ENCODE assay signal across 17 cellular contexts in the genomic region with DNA sequence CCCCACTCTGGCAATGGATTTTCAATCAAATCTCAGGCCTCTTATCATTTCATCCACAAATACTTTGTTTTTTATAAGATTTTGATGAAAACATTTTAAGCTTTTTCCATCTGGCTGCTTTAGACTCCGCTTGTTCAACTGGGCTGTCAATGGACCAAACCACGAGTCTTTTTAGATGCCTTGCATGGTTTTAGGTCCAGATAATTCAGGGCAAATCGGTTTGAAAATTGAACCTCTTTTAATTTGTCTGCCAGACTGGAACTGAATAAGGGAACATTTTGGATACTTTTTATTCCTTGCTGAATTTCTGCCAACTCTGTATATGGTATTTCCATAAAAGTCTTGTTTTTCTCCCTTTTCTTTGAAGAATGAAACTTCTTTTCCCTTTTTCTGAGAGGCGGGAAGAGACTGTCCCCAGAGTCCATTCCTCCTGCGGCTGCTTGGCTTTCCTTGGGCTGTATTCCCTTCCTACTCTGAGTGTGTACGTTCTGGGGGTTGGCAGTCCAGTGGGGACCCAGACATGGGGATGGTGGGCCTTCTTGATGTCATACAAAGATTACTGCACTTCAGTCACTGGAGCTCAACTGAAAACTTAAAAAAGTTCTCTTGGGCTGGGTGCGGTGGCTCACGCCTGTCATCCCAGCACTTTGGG. TPM values are rescaled to one million over a fixed set of nuclear protein-coding genes. Genes with fewer than 3 reads are reported as not detected.
A peak's percentile ranks its signal among the peaks of the same experiment; 100 is the strongest.
DNase-seq lines count a peak whose midpoint lies in the region; ATAC-seq and TF ChIP-seq lines count a peak whose summit lies in the region.
"Had no signal": no experiment of that assay in that cellular context is flagged by ENCODE, and none has a peak within 500 bp of the region (broad histone marks: within the 10 kb centered on the region; RNA-seq: fewer than 3 reads in every experiment).

No MANE protein-coding gene starts in this region.

- H3K9me3 ChIP-seq in breast epithelium (no peaks in the 10 kb centered on the region), mammary epithelial cell (replicated peaks; ENCODE audit: insufficient read depth, low read length) (no peaks in the 10 kb centered on the region), left ventricle myocardium inferior (replicated peaks) (no peaks in the 10 kb centered on the region), uterus (no peaks in the 10 kb centered on the region)

- H3K36me3 ChIP-seq in breast epithelium (no peaks in the 10 kb centered on the region), mammary epithelial cell (ENCODE audit: insufficient read depth, low read length) (no peaks in the 10 kb centered on the region), left ventricle myocardium inferior (no peaks in the 10 kb centered on the region), uterus (no peaks in the 10 kb centered on the region)

- no peaks in the 10 kb centered on the region for H3K36me3 Mint-ChIP-seq in natural killer cell treated with Interleukin-12 subunit alpha and Interleukin-12 subunit beta and Interleukin-15 and Interleukin-18, amount 100 ng/mL, for 72 hours

- TF ChIP-seq POLR2A in breast epithelium (IDR thresholded peaks at IDR 0.05) (no peak), uterus (IDR thresholded peaks at IDR 0.05) (no peak)

- H2AFZ ChIP-seq in mammary epithelial cell (ENCODE audit: low read depth, low read length): no peak overlapping the region

- in situ Hi-C loops in mammary epithelial cell (cut with MboI; ENCODE audit: low sequenced_read_pairs in 2 of 2): no loop called here

- H3K9me3 Mint-ChIP-seq in natural killer cell treated with Interleukin-12 subunit alpha and Interleukin-12 subunit beta and Interleukin-15 and Interleukin-18, amount 100 ng/mL, for 72 hours: no peaks in the 10 kb centered on the region
- H3K9me3 Mint-ChIP-seq: activated T-cell treated with anti-CD3 and anti-CD28 coated beads, Interleukin-2, amount 50 U/mL, for 4 hours had no signal

- no peak for DNase-seq in breast epithelium (ENCODE audit: low spot score in 2 of 2)
- DNase-seq in mammary epithelial cell: no peak
- no peak for DNase-seq in left ventricle myocardium inferior
- DNase-seq in sciatic nerve (ENCODE audit: low spot score): no peak
- no peak for DNase-seq in uterus
- DNase-seq in natural killer cell treated with Interleukin-12 subunit alpha and Interleukin-12 subunit beta and Interleukin-15 and Interleukin-18, amount 100 ng/mL, for 72 hours (ENCODE audit: low spot score): no peak
- no peak for DNase-seq in LoVo (ENCODE audit: low spot score)
- DNase-seq in hypothalamus (lab: John Stamatoyannopoulos, UW): no peak
- DNase-seq: 8988T; activated T-cell treated with anti-CD3 and anti-CD28 coated beads, Interleukin-2, amount 50 U/mL, for 4 hours; DMS79; Kasumi-1; NCI-H1436 treated with DMSO at 0.1 percent for 48 hours; NCI-H2227 treated with DMSO at 0.1 percent for 48 hours; SHP77 had no signal

- ATAC-seq in sciatic nerve: peak; percentile 69
- no peak for ATAC-seq in natural killer cell treated with Interleukin-12 subunit alpha and Interleukin-12 subunit beta and Interleukin-15 and Interleukin-18, amount 100 ng/mL, for 72 hours
- ATAC-seq: activated T-cell treated with anti-CD3 and anti-CD28 coated beads, Interleukin-2, amount 50 U/mL, for 4 hours had no signal

- H3K79me2 ChIP-seq in mammary epithelial cell (ENCODE audit: insufficient read depth, low read length): no peaks in the 10 kb centered on the region

- TF ChIP-seq CTCF in breast epithelium (IDR thresholded peaks at IDR 0.05) (no peak), mammary epithelial cell (conservative IDR thresholded peaks at IDR 0.05 in 1 of 2, IDR thresholded peaks at IDR 0.05 in 1 of 2; ENCODE audit: extremely low read depth in 1 of 2, insufficient read depth in 1 of 2, low read depth in 1 of 2, low read length in 2 of 2) (no peak), left ventricle myocardium inferior (IDR thresholded peaks at IDR 0.05; ENCODE audit: borderline replicate concordance) (no peak), uterus (IDR thresholded peaks at IDR 0.05) (no peak)

- 76% methylated on average over 8 of the region's 8 CpGs for WGBS in mammary epithelial cell (ENCODE audit: low coverage, missing lambda C conversion rate)

- no peak overlapping the region for H3K4me2 ChIP-seq in mammary epithelial cell (ENCODE audit: insufficient read depth, low read depth, low read length)

- H3K27me3 Mint-ChIP-seq in natural killer cell treated with Interleukin-12 subunit alpha and Interleukin-12 subunit beta and Interleukin-15 and Interleukin-18, amount 100 ng/mL, for 72 hours: no peaks in the 10 kb centered on the region
- H3K27me3 Mint-ChIP-seq: activated naive CD8-positive, alpha-beta T cell had no signal

- H3K4me1 Mint-ChIP-seq in natural killer cell treated with Interleukin-12 subunit alpha and Interleukin-12 subunit beta and Interleukin-15 and Interleukin-18, amount 100 ng/mL, for 72 hours (ENCODE audit: low read depth in 2 of 2): no peaks in the 10 kb centered on the region

- H4K20me1 ChIP-seq in mammary epithelial cell (ENCODE audit: insufficient read depth, low read length): no peaks in the 10 kb centered on the region

- no peak overlapping the region for H3K9ac ChIP-seq in mammary epithelial cell (ENCODE audit: insufficient read depth, low read length)

- H3K27ac Mint-ChIP-seq in natural killer cell treated with Interleukin-12 subunit alpha and Interleukin-12 subunit beta and Interleukin-15 and Interleukin-18, amount 100 ng/mL, for 72 hours: no peak overlapping the region
- H3K27ac Mint-ChIP-seq: activated naive CD8-positive, alpha-beta T cell had no signal

- dilution Hi-C loops in mammary epithelial cell (cut with HindIII; ENCODE audit: low sequenced_read_pairs): no loop called here

- H3K27me3 ChIP-seq in breast epithelium (no peaks in the 10 kb centered on the region), mammary epithelial cell (ENCODE audit: insufficient read depth, low read length) (no peaks in the 10 kb centered on the region), left ventricle myocardium inferior (ENCODE audit: low read depth) (no peaks in the 10 kb centered on the region), uterus (no peaks in the 10 kb centered on the region)

- BruUV-seq in mammary epithelial cell (replicated peaks; lab: Mats Ljungman, UMichigan): no TSS peak

- H3K4me3 Mint-ChIP-seq in natural killer cell treated with Interleukin-12 subunit alpha and Interleukin-12 subunit beta and Interleukin-15 and Interleukin-18, amount 100 ng/mL, for 72 hours: no peak overlapping the region
- H3K4me3 Mint-ChIP-seq: activated naive CD8-positive, alpha-beta T cell; activated T-cell treated with anti-CD3 and anti-CD28 coated beads, Interleukin-2, amount 50 U/mL, for 4 hours had no signal

- H3K4me1 ChIP-seq in breast epithelium: peaks cover 0 to 5% of the 10 kb centered on the region in 2 donors
- peaks cover 30% of the 10 kb centered on the region for H3K4me1 ChIP-seq in mammary epithelial cell (ENCODE audit: insufficient read depth, low read length)
- H3K4me1 ChIP-seq in left ventricle myocardium inferior: peaks cover 36% of the 10 kb centered on the region
- H3K4me1 ChIP-seq in uterus: no peaks in the 10 kb centered on the region

- intact Hi-C loops in breast epithelium (cut with DNase I; ENCODE audit: low total_unique reads): no loop called here
- intact Hi-C loops in mammary epithelial cell (cut with micrococcal nuclease): loop anchor here (5.0 kb wide), 3 partner anchors 46 to 121 kb away; a partner anchor contains a TSS
- intact Hi-C loops in left ventricle myocardium inferior (cut with micrococcal nuclease): no loop called here
- intact Hi-C loops in sciatic nerve (cut with DNase I): no loop called here
- intact Hi-C loops in uterus (cut with DNase I; ENCODE audit: low total_unique reads): no loop called here

- H3K27ac ChIP-seq in breast epithelium (peak overlapping the region; percentile 73 to 79), mammary epithelial cell (ENCODE audit: insufficient read depth, low read depth, low read length) (no peak overlapping the region), left ventricle myocardium inferior (replicated peaks) (peak overlapping the region; percentile 75), uterus (peak overlapping the region; percentile 61 to 84)
- H3K27ac ChIP-seq: C4-2B had no signal

- H3K4me3 ChIP-seq in breast epithelium: no peak overlapping the region
- no peak overlapping the region for H3K4me3 ChIP-seq in mammary epithelial cell (replicated peaks in 1 of 3; ENCODE audit: insufficient read depth in 1 of 3, low read depth in 2 of 3, low read length in 3 of 3)
- no peak overlapping the region for H3K4me3 ChIP-seq in left ventricle myocardium inferior
- H3K4me3 ChIP-seq in uterus: no peak overlapping the region

- CTCF ChIA-PET in mammary epithelial cell (lab: Charles Lee; ENCODE audit: low non-redundant PET): no interaction called here

RNA-seq across cellular contexts. Expression of a gene that starts 46.5 kb away (rescaled TPM):
- total RNA-seq in breast epithelium (100 to 1,000 TPM; 146 to 330 (median 195) TPM), mammary epithelial cell (100 to 1,000 TPM; 136 to 244 TPM), left ventricle myocardium inferior (67.9 TPM), sciatic nerve (419 TPM), uterus (100 to 1,000 TPM; 334 to 604 (median 452) TPM)
- polyA plus RNA-seq in mammary epithelial cell: 117 TPM
- 123 TPM for polyA minus RNA-seq in mammary epithelial cell
- under 1 TPM in 1 of 2 donors, not detected in 1; 0.50 TPM for total RNA-seq in natural killer cell treated with Interleukin-12 subunit alpha and Interleukin-12 subunit beta and Interleukin-15 and Interleukin-18, amount 100 ng/mL, for 72 hours

Comparison
In these comparisons a context has a peak if more than half of its experiments do, and no peak if none do; other contexts are left out.
1. RNA of a gene that starts 46.5 kb away (total RNA-seq): 334 to 604 TPM in uterus, 419 TPM in sciatic nerve (single experiment), 136 to 244 TPM in mammary epithelial cell, 146 to 330 TPM in breast epithelium and 67.9 TPM in left ventricle myocardium inferior (single experiment); 0.50 TPM in natural killer cell treated with Interleukin-12 subunit alpha and Interleukin-12 subunit beta and Interleukin-15 and Interleukin-18, amount 100 ng/mL, for 72 hours; every median in the first group is over 10 times any median in the second.